Comparison of ENCODE assay signal across 24 cellular contexts in genomic region chr12:2169964-2170363, GRCh38.
DNase-seq lines count a peak whose midpoint lies in the region; ATAC-seq and TF ChIP-seq lines count a peak whose summit lies in the region.
"Had no signal": no experiment of that assay in that cellular context is flagged by ENCODE, and none has a peak within 500 bp of the region (broad histone marks: within the 10 kb centered on the region; RNA-seq: fewer than 3 reads in every experiment).

No MANE protein-coding gene starts in this region.

- DNase-seq in AG10803 (ENCODE audit: low read depth) (peak; percentile 64), NCI-H446 treated with DMSO at 0.1 percent for 48 hours (lab: John Stamatoyannopoulos, UW) (peak; percentile 78), fibroblast of gingiva (ENCODE audit: low read depth) (peak; percentile 58), trophoblast cell (peak; percentile 22 to 86), caudate nucleus (lab: John Stamatoyannopoulos, UW) (no peak), NCI-H1105 (lab: John Stamatoyannopoulos, UW) (no peak)
- DNase-seq in natural killer cell treated with Interleukin-12 subunit alpha and Interleukin-12 subunit beta and Interleukin-15 and Interleukin-18, amount 100 ng/mL, for 72 hours (ENCODE audit: low spot score), result no peak
- DNase-seq: ACHN; activated CD8-positive, alpha-beta memory T cell treated with anti-CD3 and anti-CD28 coated beads for 24 hours; activated naive CD8-positive, alpha-beta T cell treated with anti-CD3 and anti-CD28 coated beads for 36 hours; activated T-cell treated with anti-CD3 and anti-CD28 coated beads, Interleukin-2, amount 50 U/mL, for 72 hours; islet precursor cell; NCI-H187; NCI-H345; RPMI8226; stimulated activated CD4-positive, alpha-beta T cell treated with anti-CD3 and anti-CD28 coated beads, Interleukin-2, amount 100 ng/mL, for 24 hours; stimulated activated naive CD8-positive, alpha-beta T cell treated with anti-CD3 and anti-CD28 coated beads, Interleukin-15, amount 100 ng/mL, for 72 hours had no signal

- H2AK5ac ChIP-seq in trophoblast cell (ENCODE audit: low read length), result no peak overlapping the region

- H3K27me3 ChIP-seq in trophoblast cell (ENCODE audit: insufficient read depth, low read length), result no peaks in the 10 kb centered on the region
- H3K27me3 ChIP-seq: vagina had no signal

- no peak for TF ChIP-seq CTCF in AG10803 (conservative IDR thresholded peaks at IDR 0.05; ENCODE audit: low read length)

- H2BK12ac ChIP-seq in trophoblast cell (ENCODE audit: low read length), result no peak overlapping the region

- no peaks in the 10 kb centered on the region for H3K36me3 ChIP-seq in trophoblast cell (ENCODE audit: control insufficient read depth in 1 of 2, insufficient read depth in 2 of 2, low read length in 2 of 2)
- H3K36me3 ChIP-seq: vagina had no signal

- H3K4ac ChIP-seq in trophoblast cell (ENCODE audit: low read depth, low read length), result no peak overlapping the region

- no peak overlapping the region for H4K91ac ChIP-seq in trophoblast cell (ENCODE audit: low read depth, low read length)

- no peaks in the 10 kb centered on the region for H3K9me3 ChIP-seq in trophoblast cell (ENCODE audit: insufficient read depth, low read depth, low read length)
- H3K9me3 ChIP-seq: vagina had no signal

- no peak overlapping the region for H3K9ac ChIP-seq in trophoblast cell (ENCODE audit: low read length)
- H3K9ac ChIP-seq: parathyroid adenoma had no signal

- no CpG with 5 or more reads among the region's 2 CpGs for WGBS in trophoblast cell (ENCODE audit: extremely low coverage, insufficient coverage, insufficient read length)

- no peak overlapping the region for H3K4me2 ChIP-seq in trophoblast cell (ENCODE audit: low read length)

- no peak overlapping the region for H3K27ac Mint-ChIP-seq in natural killer cell treated with Interleukin-12 subunit alpha and Interleukin-12 subunit beta and Interleukin-15 and Interleukin-18, amount 100 ng/mL, for 72 hours
- H3K27ac Mint-ChIP-seq: activated naive CD8-positive, alpha-beta T cell treated with anti-CD3 and anti-CD28 coated beads for 36 hours; activated T-cell treated with anti-CD3 and anti-CD28 coated beads, Interleukin-2, amount 50 U/mL, for 72 hours; memory B cell; nephron; stimulated activated naive CD8-positive, alpha-beta T cell treated with anti-CD3 and anti-CD28 coated beads, Interleukin-15, amount 100 ng/mL, for 72 hours had no signal

- peaks cover 8% of the 10 kb centered on the region for H3K9me3 Mint-ChIP-seq in natural killer cell treated with Interleukin-12 subunit alpha and Interleukin-12 subunit beta and Interleukin-15 and Interleukin-18, amount 100 ng/mL, for 72 hours

- no peak overlapping the region for H3K14ac ChIP-seq in trophoblast cell (ENCODE audit: low read length)

- H4K8ac ChIP-seq in trophoblast cell (ENCODE audit: low read depth, low read length), result no peak overlapping the region

- H3K23ac ChIP-seq in trophoblast cell (ENCODE audit: low read length), result no peak overlapping the region

- H4K12ac ChIP-seq in trophoblast cell (ENCODE audit: low read depth, low read length), result no peak overlapping the region

- H3K4me1 ChIP-seq in trophoblast cell (ENCODE audit: control insufficient read depth in 1 of 2, insufficient read depth in 2 of 2, low read length in 2 of 2), result no peaks in the 10 kb centered on the region
- H3K4me1 ChIP-seq: parathyroid adenoma had no signal

- H2BK5ac ChIP-seq in trophoblast cell (ENCODE audit: low read depth, low read length, poor library complexity), result no peak overlapping the region

- H3K79me2 ChIP-seq in trophoblast cell (ENCODE audit: control insufficient read depth, insufficient read depth, low read length, poor library complexity), result no peaks in the 10 kb centered on the region
- H3K79me2 ChIP-seq: parathyroid adenoma had no signal

- no peak overlapping the region for H3K4me3 Mint-ChIP-seq in natural killer cell treated with Interleukin-12 subunit alpha and Interleukin-12 subunit beta and Interleukin-15 and Interleukin-18, amount 100 ng/mL, for 72 hours
- H3K4me3 Mint-ChIP-seq: activated naive CD8-positive, alpha-beta T cell treated with anti-CD3 and anti-CD28 coated beads for 36 hours; activated T-cell treated with anti-CD3 and anti-CD28 coated beads, Interleukin-2, amount 50 U/mL, for 72 hours; central memory CD8-positive, alpha-beta T cell; memory B cell; nephron; stimulated activated naive CD8-positive, alpha-beta T cell treated with anti-CD3 and anti-CD28 coated beads, Interleukin-15, amount 100 ng/mL, for 72 hours had no signal

- H3K27ac ChIP-seq in trophoblast cell (ENCODE audit: low read depth, low read length) (no peak overlapping the region), caudate nucleus (ENCODE audit: low read depth, low read length) (no peak overlapping the region)
- H3K27ac ChIP-seq: parathyroid adenoma, vagina had no signal

- ATAC-seq in GM21529 (IDR thresholded peaks at IDR 0.05; ENCODE audit: unreplicated experiment), result no peak
- no peak for ATAC-seq in natural killer cell treated with Interleukin-12 subunit alpha and Interleukin-12 subunit beta and Interleukin-15 and Interleukin-18, amount 100 ng/mL, for 72 hours
- ATAC-seq: activated CD4-positive, CD25-positive, alpha-beta regulatory T cell treated with anti-CD3 and anti-CD28 coated beads, Interleukin-2, amount 50 U/mL, for 24 hours; activated T-cell treated with anti-CD3 and anti-CD28 coated beads, Interleukin-2, amount 50 U/mL, for 72 hours; stimulated activated naive CD8-positive, alpha-beta T cell treated with anti-CD3 and anti-CD28 coated beads, Interleukin-15, amount 100 ng/mL, for 72 hours had no signal

- no peak overlapping the region for H3K18ac ChIP-seq in trophoblast cell (ENCODE audit: low read length)

- peaks cover 12% of the 10 kb centered on the region for H3K36me3 Mint-ChIP-seq in natural killer cell treated with Interleukin-12 subunit alpha and Interleukin-12 subunit beta and Interleukin-15 and Interleukin-18, amount 100 ng/mL, for 72 hours

- H2AFZ ChIP-seq in trophoblast cell (ENCODE audit: insufficient read depth, low read length, poor library complexity), result no peak overlapping the region
- H2AFZ ChIP-seq: parathyroid adenoma had no signal

- no peaks in the 10 kb centered on the region for H3K79me1 ChIP-seq in trophoblast cell (ENCODE audit: low read length)

- H3K4me3 ChIP-seq in AG10803 (ENCODE audit: low read length), result no peak overlapping the region
- no peak overlapping the region for H3K4me3 ChIP-seq in trophoblast cell (ENCODE audit: low read depth, low read length)
- H3K4me3 ChIP-seq: vagina had no signal

- peaks cover 8 to 22% of the 10 kb centered on the region in 2 donors for H3K27me3 Mint-ChIP-seq in natural killer cell treated with Interleukin-12 subunit alpha and Interleukin-12 subunit beta and Interleukin-15 and Interleukin-18, amount 100 ng/mL, for 72 hours

- no peaks in the 10 kb centered on the region for H3K4me1 Mint-ChIP-seq in natural killer cell treated with Interleukin-12 subunit alpha and Interleukin-12 subunit beta and Interleukin-15 and Interleukin-18, amount 100 ng/mL, for 72 hours (ENCODE audit: low read depth in 2 of 2)
- H3K4me1 Mint-ChIP-seq: activated naive CD8-positive, alpha-beta T cell treated with anti-CD3 and anti-CD28 coated beads for 36 hours; central memory CD8-positive, alpha-beta T cell; memory B cell; stimulated activated naive CD8-positive, alpha-beta T cell treated with anti-CD3 and anti-CD28 coated beads, Interleukin-15, amount 100 ng/mL, for 72 hours had no signal

- H2BK120ac ChIP-seq in trophoblast cell (ENCODE audit: insufficient read depth, low read length, poor library complexity), result no peak overlapping the region

Comparison
In these comparisons a context has a peak if more than half of its experiments do, and no peak if none do; other contexts are left out.
1. DNase-seq: peak in AG10803 (single experiment), NCI-H446 treated with DMSO at 0.1 percent for 48 hours (single experiment), fibroblast of gingiva (single experiment) and trophoblast cell (2 of 2); none in caudate nucleus (0 of 61), NCI-H1105 (single experiment) and natural killer cell treated with Interleukin-12 subunit alpha and Interleukin-12 subunit beta and Interleukin-15 and Interleukin-18, amount 100 ng/mL, for 72 hours (single experiment).